ENCODE assay signal across 8 cellular contexts in genomic region chr10:109996225-109996624, GRCh38. TPM values are rescaled to one million over a fixed set of nuclear protein-coding genes. Genes with fewer than 3 reads are reported as not detected.
A peak's percentile ranks its signal among the peaks of the same experiment; 100 is the strongest.
DNase-seq lines count a peak whose midpoint lies in the region; ATAC-seq, FAIRE-seq and TF ChIP-seq lines count a peak whose summit lies in the region.

No MANE protein-coding gene starts in this region.

- DNase-seq in A673 (ENCODE audit: low spot score) (peak; percentile 83), endothelial cell of umbilical vein (ENCODE audit: low read depth, low spot score) (no peak), dedifferentiated amniotic fluid mesenchymal stem cell (ENCODE audit: extremely low spot score) (no peak), NCI-H526 (lab: John Stamatoyannopoulos, UW) (no peak), GF-D8 (lab: John Stamatoyannopoulos, UW) (no peak)
- no peak for DNase-seq in CD8-positive, alpha-beta memory T cell

- peak overlapping the region in 1 of 8 donors; percentile 2 for H3K27ac Mint-ChIP-seq in CD8-positive, alpha-beta memory T cell

- H3K9me3 Mint-ChIP-seq in CD8-positive, alpha-beta memory T cell: no peaks in the 10 kb centered on the region

- H3K4me1 ChIP-seq in A673 (ENCODE audit: insufficient read depth, low read length, poor library complexity, severe bottlenecking) (peaks cover 33% of the 10 kb centered on the region), endothelial cell of umbilical vein (ENCODE audit: control insufficient read depth, extremely low read depth, insufficient read depth, low read length) (peaks cover 3% of the 10 kb centered on the region)
- H3K4me1 ChIP-seq in CD8-positive, alpha-beta memory T cell (ENCODE audit: insufficient read depth, low read length): no peaks in the 10 kb centered on the region

- H3K79me2 ChIP-seq in endothelial cell of umbilical vein (ENCODE audit: control insufficient read depth, insufficient read depth, low read length): no peaks in the 10 kb centered on the region

- POLR2A ChIA-PET in A673 (lab: Charles Lee; ENCODE audit: low non-redundant PET) (no interaction called here), endothelial cell of umbilical vein (lab: Charles Lee) (no interaction called here)
- POLR2A ChIA-PET in CD8-positive, alpha-beta memory T cell (lab: Charles Lee): no interaction called here

- H3K4me3 ChIP-seq in A673 (ENCODE audit: low read depth, low read length, poor library complexity, severe bottlenecking) (no peak overlapping the region), endothelial cell of umbilical vein (replicated peaks in 1 of 3; ENCODE audit: insufficient read depth in 1 of 3, low read depth in 1 of 3, low read length in 3 of 3) (no peak overlapping the region)
- H3K4me3 ChIP-seq in CD8-positive, alpha-beta memory T cell (ENCODE audit: low read length): no peak overlapping the region

- intact Hi-C loops in A673 (cut with micrococcal nuclease; ENCODE audit: unreplicated experiment) (no loop called here), endothelial cell of umbilical vein (cut with micrococcal nuclease) (no loop called here)

- peaks cover 0 to 3% (median 0%) of the 10 kb centered on the region in 3 donors for H3K4me1 Mint-ChIP-seq in CD8-positive, alpha-beta memory T cell

- TF ChIP-seq POLR2A in endothelial cell of umbilical vein (IDR thresholded peaks at IDR 0.05; ENCODE audit: low read depth, low read length): no peak

- no peaks in the 10 kb centered on the region for H3K9me3 ChIP-seq in A673 (ENCODE audit: low read depth, low read length, poor library complexity, severe bottlenecking)
- H3K9me3 ChIP-seq in endothelial cell of umbilical vein (replicated peaks; ENCODE audit: control insufficient read depth, insufficient read depth, low read length): no peaks in the 10 kb centered on the region
- H3K9me3 ChIP-seq in CD8-positive, alpha-beta memory T cell (ENCODE audit: low read length): no peaks in the 10 kb centered on the region

- H3K9ac ChIP-seq in endothelial cell of umbilical vein (replicated peaks; ENCODE audit: extremely low read depth, insufficient read depth, low read length): no peak overlapping the region

- H3K27ac ChIP-seq in A673 (ENCODE audit: low read depth, low read length, poor library complexity, severe bottlenecking) (no peak overlapping the region), endothelial cell of umbilical vein (ENCODE audit: insufficient read depth, low read depth, low read length) (no peak overlapping the region)
- no peak overlapping the region for H3K27ac ChIP-seq in CD8-positive, alpha-beta memory T cell (ENCODE audit: low read depth, low read length)

- H2AFZ ChIP-seq in endothelial cell of umbilical vein (ENCODE audit: low read depth, low read length): peak overlapping the region; percentile 31

- no peak overlapping the region for H3K4me2 ChIP-seq in endothelial cell of umbilical vein (ENCODE audit: insufficient read depth, low read length)

- no peaks in the 10 kb centered on the region for H3K9me1 ChIP-seq in endothelial cell of umbilical vein (replicated peaks; ENCODE audit: control insufficient read depth, extremely low read depth, insufficient read depth, low read length)

- no peak overlapping the region for H3K4me3 Mint-ChIP-seq in CD8-positive, alpha-beta memory T cell

- H3K27me3 Mint-ChIP-seq in CD8-positive, alpha-beta memory T cell: peaks cover 0 to 2% of the 10 kb centered on the region in 2 donors

- CTCF ChIA-PET in A673 (lab: Charles Lee): no interaction called here
- CTCF ChIA-PET in endothelial cell of umbilical vein (lab: Charles Lee): no interaction called here
- CTCF ChIA-PET in CD8-positive, alpha-beta memory T cell (lab: Charles Lee): no interaction called here

- peaks cover 6% of the 10 kb centered on the region for H3K27me3 ChIP-seq in A673 (replicated peaks; ENCODE audit: insufficient read depth, low read depth, low read length, poor library complexity)
- H3K27me3 ChIP-seq in endothelial cell of umbilical vein (ENCODE audit: control insufficient read depth in 2 of 2, insufficient read depth in 2 of 2, low read length in 2 of 2): no peaks in the 10 kb centered on the region
- H3K27me3 ChIP-seq in CD8-positive, alpha-beta memory T cell (ENCODE audit: insufficient read depth, low read length, poor library complexity, severe bottlenecking): no peaks in the 10 kb centered on the region

- BruUV-seq in A673 (replicated peaks; lab: Mats Ljungman, UMichigan): no TSS peak
- BruUV-seq in endothelial cell of umbilical vein (replicated peaks; lab: Mats Ljungman, UMichigan): no TSS peak

- dilution Hi-C loops in endothelial cell of umbilical vein (cut with MboI; ENCODE audit: extremely low pct_ligation_motif_present, low sequenced_read_pairs): no loop called here

- H3K36me3 ChIP-seq in A673 (ENCODE audit: insufficient read depth, low read length, poor library complexity, severe bottlenecking) (no peaks in the 10 kb centered on the region), endothelial cell of umbilical vein (ENCODE audit: control insufficient read depth in 2 of 2, extremely low read depth in 1 of 2, insufficient read depth in 2 of 2, low read length in 2 of 2) (no peaks in the 10 kb centered on the region)
- no peaks in the 10 kb centered on the region for H3K36me3 ChIP-seq in CD8-positive, alpha-beta memory T cell (ENCODE audit: insufficient read depth, low read length)

- no peak for TF ChIP-seq CTCF in A673 (conservative IDR thresholded peaks at IDR 0.05; ENCODE audit: low read depth, low read length)
- TF ChIP-seq CTCF in endothelial cell of umbilical vein (IDR thresholded peaks at IDR 0.05; ENCODE audit: extremely low read depth in 1 of 2, insufficient read depth in 1 of 2, low read depth in 1 of 2, low read length in 2 of 2): no peak

- no peaks in the 10 kb centered on the region for H3K36me3 Mint-ChIP-seq in CD8-positive, alpha-beta memory T cell

- FAIRE-seq in endothelial cell of umbilical vein (lab: Jason Lieb, UNC): no peak

- peak; percentile 85 for ATAC-seq in GM21390 (IDR thresholded peaks at IDR 0.05; ENCODE audit: unreplicated experiment)
- peak; percentile 70 for ATAC-seq in HG03521 (IDR thresholded peaks at IDR 0.05; ENCODE audit: unreplicated experiment)

- no peaks in the 10 kb centered on the region for H4K20me1 ChIP-seq in endothelial cell of umbilical vein (replicated peaks; ENCODE audit: control insufficient read depth, extremely low read depth, insufficient read depth, low read length)

TF ChIP-seq in endothelial cell of umbilical vein, 7 proteins besides CTCF, POLR2A, EP300 and RAD21:
- TF ChIP-seq JUN (IDR thresholded peaks at IDR 0.05; ENCODE audit: borderline replicate concordance, insufficient read depth, insufficient read length, low read depth) (no peak), EZH2 (IDR thresholded peaks at IDR 0.05; ENCODE audit: borderline replicate concordance, low read depth, low read length, severe bottlenecking) (no peak), MAX (IDR thresholded peaks at IDR 0.05; ENCODE audit: insufficient read depth, insufficient read length) (no peak), POLR2AphosphoS5 (IDR thresholded peaks at IDR 0.05; ENCODE audit: insufficient read depth, low read depth, low read length) (no peak), FOS (IDR thresholded peaks at IDR 0.05; ENCODE audit: borderline replicate concordance, insufficient read depth, low read length) (no peak), MYC (IDR thresholded peaks at IDR 0.05; ENCODE audit: low read depth, low read length) (no peak), GATA2 (IDR thresholded peaks at IDR 0.05; ENCODE audit: insufficient read depth, insufficient read length, low read depth, low read length) (no peak)
TF ChIP-seq in endothelial cell of umbilical vein: peak in this region for 0.

RNA-seq across cellular contexts. Expression of gene ADD3, which starts 11.6 kb away (rescaled TPM):
- total RNA-seq in A673 (2021) (80.5 and 82.9 TPM in 2 replicates), endothelial cell of umbilical vein (52.3 and 55.2 TPM in 2 replicates)
- polyA plus RNA-seq in endothelial cell of umbilical vein: 14.9 and 18.2 TPM in 2 replicates
- 75.4 and 189 TPM in 2 replicates for polyA plus RNA-seq in endothelial cell of umbilical vein (2011; cell fraction: cytosol; rRNA removed)
- 157 and 300 TPM in 2 replicates for polyA plus RNA-seq in endothelial cell of umbilical vein (2011; cell fraction: nucleus; rRNA removed)
- polyA plus RNA-seq in endothelial cell of umbilical vein (2012): 57.6 and 68.2 TPM in 2 replicates
- polyA minus RNA-seq in endothelial cell of umbilical vein: 67.0 and 78.2 TPM in 2 replicates
- 31.3 TPM for polyA minus RNA-seq in endothelial cell of umbilical vein (2011; cell fraction: cytosol; rRNA and poly(A)+ RNA removed)
- 87.6 and 106 TPM in 2 replicates for polyA minus RNA-seq in endothelial cell of umbilical vein (2011; cell fraction: nucleus; rRNA and poly(A)+ RNA removed)
- total RNA-seq in CD8-positive, alpha-beta memory T cell: 10 to 100 TPM; 39.4 to 50.3 TPM
- polyA plus RNA-seq in CD8-positive, alpha-beta memory T cell: 378 TPM
